ENCODE assay signal across 1 cellular context in the genomic region with DNA sequence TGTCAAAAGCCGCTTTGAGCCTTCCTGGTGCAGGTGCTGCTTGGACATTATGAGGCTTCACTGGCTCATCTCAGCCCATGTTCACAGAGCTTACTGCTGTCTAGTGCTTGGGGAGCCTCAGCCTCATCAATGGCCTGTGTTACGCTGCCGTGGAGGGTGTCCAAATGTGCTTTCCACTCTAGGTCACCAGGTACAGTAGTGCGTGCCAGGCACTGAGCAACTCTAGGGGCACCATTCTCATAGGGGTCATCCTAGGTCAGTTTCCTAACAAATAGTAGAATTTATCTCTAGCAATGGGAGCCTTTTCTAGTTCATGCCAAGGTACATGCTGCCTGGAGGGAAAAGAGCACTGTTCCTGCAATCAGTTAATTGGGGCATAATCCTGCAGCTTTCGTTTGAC.
TF ChIP-seq lines count a peak whose summit lies in the region.

No MANE protein-coding gene starts in this region.

TF ChIP-seq in HepG2, 621 proteins besides CTCF, POLR2A, EP300 and RAD21 (continued from another document):
- TF ChIP-seq, protein P1, sequence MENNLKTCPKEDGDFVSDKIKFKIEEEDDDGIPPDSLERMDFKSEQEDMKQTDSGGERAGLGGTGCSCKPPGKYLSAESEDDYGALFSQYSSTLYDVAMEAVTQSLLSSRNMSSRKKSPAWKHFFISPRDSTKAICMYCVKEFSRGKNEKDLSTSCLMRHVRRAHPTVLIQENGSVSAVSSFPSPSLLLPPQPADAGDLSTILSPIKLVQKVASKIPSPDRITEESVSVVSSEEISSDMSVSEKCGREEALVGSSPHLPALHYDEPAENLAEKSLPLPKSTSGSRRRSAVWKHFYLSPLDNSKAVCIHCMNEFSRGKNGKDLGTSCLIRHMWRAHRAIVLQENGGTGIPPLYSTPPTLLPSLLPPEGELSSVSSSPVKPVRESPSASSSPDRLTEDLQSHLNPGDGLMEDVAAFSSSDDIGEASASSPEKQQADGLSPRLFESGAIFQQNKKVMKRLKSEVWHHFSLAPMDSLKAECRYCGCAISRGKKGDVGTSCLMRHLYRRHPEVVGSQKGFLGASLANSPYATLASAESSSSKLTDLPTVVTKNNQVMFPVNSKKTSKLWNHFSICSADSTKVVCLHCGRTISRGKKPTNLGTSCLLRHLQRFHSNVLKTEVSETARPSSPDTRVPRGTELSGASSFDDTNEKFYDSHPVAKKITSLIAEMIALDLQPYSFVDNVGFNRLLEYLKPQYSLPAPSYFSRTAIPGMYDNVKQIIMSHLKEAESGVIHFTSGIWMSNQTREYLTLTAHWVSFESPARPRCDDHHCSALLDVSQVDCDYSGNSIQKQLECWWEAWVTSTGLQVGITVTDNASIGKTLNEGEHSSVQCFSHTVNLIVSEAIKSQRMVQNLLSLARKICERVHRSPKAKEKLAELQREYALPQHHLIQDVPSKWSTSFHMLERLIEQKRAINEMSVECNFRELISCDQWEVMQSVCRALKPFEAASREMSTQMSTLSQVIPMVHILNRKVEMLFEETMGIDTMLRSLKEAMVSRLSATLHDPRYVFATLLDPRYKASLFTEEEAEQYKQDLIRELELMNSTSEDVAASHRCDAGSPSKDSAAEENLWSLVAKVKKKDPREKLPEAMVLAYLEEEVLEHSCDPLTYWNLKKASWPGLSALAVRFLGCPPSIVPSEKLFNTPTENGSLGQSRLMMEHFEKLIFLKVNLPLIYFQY (CRISPR knock-in tag; IDR thresholded peaks at IDR 0.05; ENCODE audit: borderline replicate concordance): no peak
- TF ChIP-seq, protein P2, sequence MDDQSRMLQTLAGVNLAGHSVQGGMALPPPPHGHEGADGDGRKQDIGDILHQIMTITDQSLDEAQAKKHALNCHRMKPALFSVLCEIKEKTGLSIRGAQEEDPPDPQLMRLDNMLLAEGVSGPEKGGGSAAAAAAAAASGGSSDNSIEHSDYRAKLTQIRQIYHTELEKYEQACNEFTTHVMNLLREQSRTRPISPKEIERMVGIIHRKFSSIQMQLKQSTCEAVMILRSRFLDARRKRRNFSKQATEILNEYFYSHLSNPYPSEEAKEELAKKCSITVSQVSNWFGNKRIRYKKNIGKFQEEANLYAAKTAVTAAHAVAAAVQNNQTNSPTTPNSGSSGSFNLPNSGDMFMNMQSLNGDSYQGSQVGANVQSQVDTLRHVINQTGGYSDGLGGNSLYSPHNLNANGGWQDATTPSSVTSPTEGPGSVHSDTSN (CRISPR knock-in tag; IDR thresholded peaks at IDR 0.05; ENCODE audit: borderline replicate concordance): no peak
